In the genomic region with DNA sequence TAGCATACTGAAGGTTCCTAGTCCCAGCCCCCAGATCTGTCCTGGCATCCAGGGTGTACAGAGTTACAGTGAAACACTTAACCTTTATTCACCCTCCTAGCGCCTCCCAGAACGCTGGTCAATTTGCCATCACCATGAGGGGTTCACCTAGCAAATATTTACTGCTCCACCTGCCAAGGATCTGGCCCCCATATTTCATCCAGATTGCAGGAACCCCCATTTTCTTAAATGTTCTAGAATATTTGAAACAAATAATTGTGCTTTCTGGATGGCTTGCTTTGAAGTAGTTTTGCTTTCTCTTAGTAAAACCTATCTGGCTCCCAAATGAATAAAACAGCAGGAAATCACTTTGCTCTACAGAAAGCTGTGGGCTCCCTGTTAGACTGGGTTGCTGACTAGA, we compare ENCODE assay signal across 28 cellular contexts. TPM values are rescaled to one million over a fixed set of nuclear protein-coding genes. Genes with fewer than 3 reads are reported as not detected.
"Had no signal": no experiment of that assay in that cellular context is flagged by ENCODE, and none has a peak within 500 bp of the region (broad histone marks: within the 10 kb centered on the region; RNA-seq: fewer than 3 reads in every experiment).

No MANE protein-coding gene starts in this region.

- H3K27ac ChIP-seq: hepatocyte, lower lobe of right lung, pancreas, prostate gland, spleen, suprapubic skin, thoracic aorta, tibial nerve, uterus had no signal

- H3K36me3 ChIP-seq: heart right ventricle, lower lobe of right lung, pancreas, prostate gland, sigmoid colon, spleen, suprapubic skin, thoracic aorta, tibial nerve, uterus had no signal

- H3K9me3 Mint-ChIP-seq: mesothelial cell of epicardium; naive B cell; natural killer cell; stimulated activated effector memory CD8-positive, alpha-beta T cell treated with anti-CD3 and anti-CD28 coated beads, Interleukin-12 subunit alpha, Interleukin-12 subunit beta, amount 100 ng/mL, for 72 hours; stimulated activated naive CD8-positive, alpha-beta T cell treated with anti-CD3 and anti-CD28 coated beads, Interleukin-15, Interleukin-2, amounts not matched to agents 100 ng/mL and 50 ng/mL, for 24 hours; type B pancreatic cell had no signal

- H3K4me1 ChIP-seq: prostate gland, spleen, suprapubic skin, tibial nerve had no signal

- DNase-seq: heart right ventricle; kidney glomerular epithelial cell; left cardiac atrium; lower lobe of right lung; mammary epithelial cell; mesendoderm; naive B cell; natural killer cell; pancreas; posterior cingulate gyrus; retina; right cardiac atrium; sigmoid colon; small intestine; spleen; stimulated activated CD4-positive, alpha-beta T cell treated with anti-CD3 and anti-CD28 coated beads, Interleukin-4, amount 100 ng/mL, for 24 hours; stimulated activated naive CD4-positive, alpha-beta T cell; uterus had no signal

- H3K27ac Mint-ChIP-seq: mesothelial cell of epicardium; natural killer cell; stimulated activated naive CD8-positive, alpha-beta T cell treated with anti-CD3 and anti-CD28 coated beads, Interleukin-15, Interleukin-2, amounts not matched to agents 100 ng/mL and 50 ng/mL, for 24 hours; type B pancreatic cell had no signal

- H2AFZ ChIP-seq: hepatocyte had no signal

- H3K27me3 ChIP-seq: heart right ventricle, hepatocyte, pancreas, sigmoid colon, suprapubic skin, uterus had no signal

- ATAC-seq: left lobe of liver; lower lobe of right lung; natural killer cell; pancreas; stimulated activated effector memory CD8-positive, alpha-beta T cell treated with anti-CD3 and anti-CD28 coated beads, Interleukin-12 subunit alpha, Interleukin-12 subunit beta, amount 100 ng/mL, for 72 hours had no signal

- H3K4me1 Mint-ChIP-seq: natural killer cell; stimulated activated effector memory CD8-positive, alpha-beta T cell treated with anti-CD3 and anti-CD28 coated beads, Interleukin-12 subunit alpha, Interleukin-12 subunit beta, amount 100 ng/mL, for 72 hours had no signal

- H3K4me3 ChIP-seq: heart right ventricle, hepatocyte, lower lobe of right lung, pancreas, prostate gland, sigmoid colon, spleen, suprapubic skin, thoracic aorta, tibial nerve, uterus had no signal

- FAIRE-seq: pancreas, small intestine had no signal

- H3K36me3 Mint-ChIP-seq: mesothelial cell of epicardium; naive B cell; natural killer cell; stimulated activated effector memory CD8-positive, alpha-beta T cell treated with anti-CD3 and anti-CD28 coated beads, Interleukin-12 subunit alpha, Interleukin-12 subunit beta, amount 100 ng/mL, for 72 hours; type B pancreatic cell had no signal

- H3K4me3 Mint-ChIP-seq: mesothelial cell of epicardium; natural killer cell; stimulated activated effector memory CD8-positive, alpha-beta T cell treated with anti-CD3 and anti-CD28 coated beads, Interleukin-12 subunit alpha, Interleukin-12 subunit beta, amount 100 ng/mL, for 72 hours; stimulated activated naive CD8-positive, alpha-beta T cell treated with anti-CD3 and anti-CD28 coated beads, Interleukin-15, Interleukin-2, amounts not matched to agents 100 ng/mL and 50 ng/mL, for 24 hours; type B pancreatic cell had no signal

- H3K79me2 ChIP-seq: hepatocyte had no signal

- H3K9me3 ChIP-seq: heart right ventricle, lower lobe of right lung, pancreas, prostate gland, sigmoid colon, spleen, suprapubic skin, thoracic aorta, tibial nerve, uterus had no signal

- H3K4me2 ChIP-seq: hepatocyte had no signal

RNA-seq across cellular contexts. Expression of gene KCNN3, which starts 37.7 kb away (rescaled TPM):
- total RNA-seq: mammary epithelial cell had no signal
